11 cellular contexts compared by ENCODE assay signal in the genomic region with DNA sequence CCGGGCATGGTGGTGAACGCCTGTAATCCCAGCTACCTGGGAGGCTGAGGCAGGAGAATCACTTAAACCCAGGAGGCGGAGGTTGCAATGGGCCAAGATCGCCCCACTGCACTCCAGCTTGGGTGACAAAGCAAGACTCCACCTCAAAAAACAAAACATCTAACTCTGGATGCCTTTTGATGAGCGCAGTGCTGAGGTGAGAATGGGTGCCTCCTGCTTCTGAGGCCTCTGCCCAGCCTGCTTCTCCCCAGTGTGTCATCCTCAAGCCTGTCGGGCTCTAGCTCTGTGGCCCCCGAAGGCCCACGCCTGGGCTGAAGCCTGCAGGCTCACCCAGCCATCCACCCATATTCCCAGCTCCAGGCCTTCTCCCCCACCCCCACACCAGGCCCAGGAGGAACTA. TPM values are rescaled to one million over a fixed set of nuclear protein-coding genes. Genes with fewer than 3 reads are reported as not detected.
A peak's percentile ranks its signal among the peaks of the same experiment; 100 is the strongest.
DNase-seq lines count a peak whose midpoint lies in the region; ATAC-seq, FAIRE-seq and TF ChIP-seq lines count a peak whose summit lies in the region.
"Had no signal": no experiment of that assay in that cellular context is flagged by ENCODE, and none has a peak within 500 bp of the region (broad histone marks: within the 10 kb centered on the region; RNA-seq: fewer than 3 reads in every experiment).

No MANE protein-coding gene starts in this region.

- no peaks in the 10 kb centered on the region for H3K9me3 ChIP-seq in mammary epithelial cell (replicated peaks; ENCODE audit: insufficient read depth, low read length)
- no peaks in the 10 kb centered on the region for H3K9me3 ChIP-seq in K562 (replicated peaks; ENCODE audit: control insufficient read depth, insufficient read depth, low read depth, low read length)
- H3K9me3 ChIP-seq in naive thymus-derived CD4-positive, alpha-beta T cell (ENCODE audit: control insufficient read depth in 2 of 3, low read length in 3 of 3) = no peaks in the 10 kb centered on the region
- H3K9me3 ChIP-seq in upper lobe of right lung = no peaks in the 10 kb centered on the region
- H3K9me3 ChIP-seq: ovary, testis had no signal

- no peak overlapping the region for H3K4me3 ChIP-seq in mammary epithelial cell (replicated peaks in 1 of 3; ENCODE audit: insufficient read depth in 1 of 3, low read depth in 2 of 3, low read length in 3 of 3)
- H3K4me3 ChIP-seq in K562 = no peak overlapping the region
- H3K4me3 ChIP-seq in naive thymus-derived CD4-positive, alpha-beta T cell (ENCODE audit: low read length) = no peak overlapping the region
- no peak overlapping the region for H3K4me3 ChIP-seq in upper lobe of right lung
- H3K4me3 ChIP-seq: ovary, testis had no signal

- TF ChIP-seq POLR2A in K562 (conservative IDR thresholded peaks at IDR 0.05) = no peak

- ATAC-seq in K562 = no peak
- ATAC-seq in naive thymus-derived CD4-positive, alpha-beta T cell = peak; percentile 1
- ATAC-seq in upper lobe of right lung = no peak
- ATAC-seq in HG02798 (IDR thresholded peaks at IDR 0.05; ENCODE audit: poor library complexity, unreplicated experiment) = no peak

- H4K20me1 ChIP-seq in mammary epithelial cell (ENCODE audit: insufficient read depth, low read length) = no peaks in the 10 kb centered on the region
- H4K20me1 ChIP-seq in K562 (replicated peaks; ENCODE audit: control insufficient read depth, insufficient read depth, low read length) = no peaks in the 10 kb centered on the region

- H3K4me3 Mint-ChIP-seq in MCF 10A (ENCODE audit: unreplicated experiment) = no peak overlapping the region
- peak overlapping the region in 5 of 10 donors; percentile 9 to 64 (median 45) for H3K4me3 Mint-ChIP-seq in naive thymus-derived CD4-positive, alpha-beta T cell

- H3K4me1 Mint-ChIP-seq in MCF 10A (ENCODE audit: insufficient read depth, unreplicated experiment) = peaks cover 51% of the 10 kb centered on the region
- peaks cover 15 to 36% (median 25%) of the 10 kb centered on the region in 7 donors for H3K4me1 Mint-ChIP-seq in naive thymus-derived CD4-positive, alpha-beta T cell

- H3K27ac Mint-ChIP-seq in MCF 10A (ENCODE audit: low read depth, unreplicated experiment) = peak overlapping the region; percentile 68
- peak overlapping the region in 8 of 9 donors; percentile 62 to 93 (median 82) for H3K27ac Mint-ChIP-seq in naive thymus-derived CD4-positive, alpha-beta T cell

- H3K4me2 ChIP-seq in mammary epithelial cell (ENCODE audit: insufficient read depth, low read depth, low read length) (no peak overlapping the region), K562 (ENCODE audit: insufficient read depth, low read length) (no peak overlapping the region; the same call in 1 of the 2 replicates)

- no peak overlapping the region for H3K9ac ChIP-seq in mammary epithelial cell (ENCODE audit: insufficient read depth, low read length)
- peak overlapping the region in 1 of 2 experiments; percentile 86; a peak in 3 of 4 replicates for H3K9ac ChIP-seq in K562 (ENCODE audit: insufficient read depth in 1 of 2, low read depth in 2 of 2, low read length in 2 of 2)

- in situ Hi-C loops in mammary epithelial cell (cut with MboI; ENCODE audit: low sequenced_read_pairs in 2 of 2) = no loop called here
- in situ Hi-C loops in K562 (cut with MboI) = no loop called here

- H3K36me3 Mint-ChIP-seq in MCF 10A (ENCODE audit: insufficient read depth, unreplicated experiment) = peaks cover 4% of the 10 kb centered on the region
- H3K36me3 Mint-ChIP-seq in naive thymus-derived CD4-positive, alpha-beta T cell = peaks cover 0 to 10% (median 0%) of the 10 kb centered on the region in 5 donors

- dilution Hi-C loops in mammary epithelial cell (cut with HindIII; ENCODE audit: low sequenced_read_pairs) = no loop called here

- no TSS peak for BruUV-seq in MCF 10A (replicated peaks; lab: Mats Ljungman, UMichigan)
- BruUV-seq in mammary epithelial cell (replicated peaks; lab: Mats Ljungman, UMichigan) = no TSS peak
- BruUV-seq in K562 (replicated peaks; lab: Mats Ljungman, UMichigan) = no TSS peak

- H3K27me3 ChIP-seq in mammary epithelial cell (ENCODE audit: insufficient read depth, low read length) = no peaks in the 10 kb centered on the region
- no peaks in the 10 kb centered on the region for H3K27me3 ChIP-seq in K562 (ENCODE audit: control insufficient read depth in 2 of 2, insufficient read depth in 2 of 2, low read length in 2 of 2)
- no peaks in the 10 kb centered on the region for H3K27me3 ChIP-seq in naive thymus-derived CD4-positive, alpha-beta T cell (ENCODE audit: control insufficient read depth in 2 of 2, insufficient read depth in 2 of 2, low read length in 2 of 2)
- no peaks in the 10 kb centered on the region for H3K27me3 ChIP-seq in upper lobe of right lung
- H3K27me3 ChIP-seq: ovary, testis had no signal

- TF ChIP-seq RAD21 in K562 (CRISPR knock-in tag; conservative IDR thresholded peaks at IDR 0.05 in 1 of 2, IDR thresholded peaks at IDR 0.05 in 1 of 2) = no peak

- CTCF ChIA-PET in MCF 10A (lab: Yijun Ruan, JAX) = interaction anchor here (0.6 to 2.2 kb wide), 7 partner anchors 9 to 74 kb away, joined by 3 to 10 read pairs (median 4); no protein-coding TSS in a partner anchor
- CTCF ChIA-PET in mammary epithelial cell (lab: Charles Lee; ENCODE audit: low non-redundant PET) = no interaction called here
- CTCF ChIA-PET in K562 (lab: Yijun Ruan, JAX; ENCODE audit: low intra/inter-chr PET ratio) = no interaction called here
- CTCF ChIA-PET in naive thymus-derived CD4-positive, alpha-beta T cell (lab: Charles Lee) = interaction anchor here (1.4 kb wide), 1 partner anchor 75 kb away, joined by 6 read pairs; no protein-coding TSS in a partner anchor

- H3K27me3 Mint-ChIP-seq in MCF 10A (ENCODE audit: insufficient read depth, unreplicated experiment) = no peaks in the 10 kb centered on the region
- H3K27me3 Mint-ChIP-seq in naive thymus-derived CD4-positive, alpha-beta T cell = no peaks in the 10 kb centered on the region

- TF ChIP-seq CTCF in MCF 10A (IDR thresholded peaks at IDR 0.05; ENCODE audit: unreplicated experiment) (no peak), mammary epithelial cell (conservative IDR thresholded peaks at IDR 0.05 in 1 of 2, IDR thresholded peaks at IDR 0.05 in 1 of 2; ENCODE audit: extremely low read depth in 1 of 2, insufficient read depth in 1 of 2, low read depth in 1 of 2, low read length in 2 of 2) (no peak), K562 (IDR thresholded peaks at IDR 0.05 in 2 of 3, conservative IDR thresholded peaks at IDR 0.05 in 1 of 3; ENCODE audit: insufficient read depth in 2 of 3, low read depth in 1 of 3, low read length in 3 of 3) (no peak), upper lobe of right lung (IDR thresholded peaks at IDR 0.05) (no peak)

- H3K36me3 ChIP-seq in mammary epithelial cell (ENCODE audit: insufficient read depth, low read length) = no peaks in the 10 kb centered on the region
- H3K36me3 ChIP-seq in K562 (ENCODE audit: control insufficient read depth, insufficient read depth, low read length) = peaks cover 25% of the 10 kb centered on the region; the same call in 1 of the 3 replicates
- peaks cover 0 to 25% (median 0%) of the 10 kb centered on the region in 3 experiments for H3K36me3 ChIP-seq in naive thymus-derived CD4-positive, alpha-beta T cell (ENCODE audit: control insufficient read depth in 2 of 3, insufficient read depth in 3 of 3, low read length in 3 of 3)
- H3K36me3 ChIP-seq in upper lobe of right lung = peaks cover 11% of the 10 kb centered on the region
- H3K36me3 ChIP-seq: ovary had no signal

- H3K4me1 ChIP-seq in mammary epithelial cell (ENCODE audit: insufficient read depth, low read length) = peaks cover 81% of the 10 kb centered on the region
- H3K4me1 ChIP-seq in K562 (replicated peaks in 1 of 2; ENCODE audit: control insufficient read depth in 2 of 2, insufficient read depth in 2 of 2, low read length in 2 of 2) = peaks cover 25 to 79% of the 10 kb centered on the region in 2 experiments
- peaks cover 0 to 17% of the 10 kb centered on the region in 2 donors for H3K4me1 ChIP-seq in naive thymus-derived CD4-positive, alpha-beta T cell (ENCODE audit: control insufficient read depth in 2 of 2, insufficient read depth in 2 of 2, low read length in 2 of 2)
- peaks cover 65% of the 10 kb centered on the region for H3K4me1 ChIP-seq in upper lobe of right lung

- H2AFZ ChIP-seq in mammary epithelial cell (ENCODE audit: low read depth, low read length) (no peak overlapping the region), K562 (ENCODE audit: low read depth, low read length) (no peak overlapping the region; the same call in 1 of the 2 replicates)

- H3K9me3 Mint-ChIP-seq in MCF 10A (ENCODE audit: unreplicated experiment) = no peaks in the 10 kb centered on the region
- H3K9me3 Mint-ChIP-seq in naive thymus-derived CD4-positive, alpha-beta T cell = no peaks in the 10 kb centered on the region

- DNase-seq in MCF 10A (ENCODE audit: unreplicated experiment) = no peak
- DNase-seq in mammary epithelial cell = no peak
- no peak for DNase-seq in K562 (ENCODE audit: extremely low read depth in 1 of 4, low spot score in 3 of 4)
- DNase-seq in naive thymus-derived CD4-positive, alpha-beta T cell = no peak
- no peak for DNase-seq in upper lobe of right lung
- no peak for DNase-seq in SKM-1 treated with dmso at 0.1 percent for 144 hours (lab: John Stamatoyannopoulos, UW; ENCODE audit: unreplicated experiment)
- DNase-seq in activated gamma-delta T cell (lab: John Stamatoyannopoulos, UW) = no peak
- DNase-seq: ovary had no signal

- intact Hi-C loops in MCF 10A (cut with micrococcal nuclease) (no loop called here), mammary epithelial cell (cut with micrococcal nuclease) (no loop called here), K562 (cut with micrococcal nuclease) (no loop called here), upper lobe of right lung (cut with DNase I) (no loop called here)
- intact Hi-C loops in naive thymus-derived CD4-positive, alpha-beta T cell (cut with micrococcal nuclease) = loop anchor here (2.0 to 5.0 kb wide), 2 partner anchors 40 to 76 kb away; no protein-coding TSS in a partner anchor

- H3K79me2 ChIP-seq in mammary epithelial cell (ENCODE audit: insufficient read depth, low read length) (no peaks in the 10 kb centered on the region), K562 (ENCODE audit: control insufficient read depth, insufficient read depth, low read length) (no peaks in the 10 kb centered on the region)

- no peak for TF ChIP-seq EP300 in K562 (IDR thresholded peaks at IDR 0.05; ENCODE audit: low read length)

- peak; percentile 58 for FAIRE-seq in K562 (lab: Jason Lieb, UNC)

- POLR2A ChIA-PET in MCF 10A (lab: Yijun Ruan, JAX) (interaction anchor here (0.6 to 3.0 kb wide), 8 partner anchors 9 to 111 kb away, joined by 3 to 20 read pairs (median 4); partner anchors contain the start of gene MTSS2), K562 (lab: Yijun Ruan, JAX) (interaction anchor here (1.1 to 1.7 kb wide), 3 partner anchors 8 to 24 kb away, joined by 3 to 10 read pairs (median 3); no protein-coding TSS in a partner anchor)
- POLR2A ChIA-PET in naive thymus-derived CD4-positive, alpha-beta T cell (lab: Charles Lee) = interaction anchor here (0.7 to 2.3 kb wide), 5 partner anchors 9 to 1276 kb away, joined by 3 to 14 read pairs (median 4); no protein-coding TSS in a partner anchor

- 91% methylated on average over 4 of the region's 8 CpGs for WGBS in mammary epithelial cell (ENCODE audit: low coverage, missing lambda C conversion rate)
- 57% methylated on average over 8 of the region's 8 CpGs for WGBS in K562 (ENCODE audit: insufficient coverage, low coverage, missing lambda C conversion rate)

- H3K27ac ChIP-seq in mammary epithelial cell (ENCODE audit: insufficient read depth, low read depth, low read length) = no peak overlapping the region
- H3K27ac ChIP-seq in K562 (ENCODE audit: extremely low read depth, low read depth, low read length) = peak overlapping the region; percentile 85; the same call in 2 of the 3 replicates
- peak overlapping the region; percentile 31 for H3K27ac ChIP-seq in naive thymus-derived CD4-positive, alpha-beta T cell (ENCODE audit: low read depth, low read length)
- H3K27ac ChIP-seq in upper lobe of right lung = peak overlapping the region; percentile 60
- H3K27ac ChIP-seq: ovary, testis had no signal

- no peaks in the 10 kb centered on the region for H3K9me1 ChIP-seq in K562 (ENCODE audit: control insufficient read depth, insufficient read depth, low read length)

RNA-seq across cellular contexts. Expression of gene MTSS2, which starts 10.5 kb away (rescaled TPM):
- total RNA-seq in MCF 10A (2022) (75.8 and 78.7 TPM in 2 replicates), mammary epithelial cell (10 to 100 TPM; 25.8 to 42.9 TPM), K562 (2014; rRNA removed) (15.4 and 22.4 TPM in 2 replicates), K562 (2014; rRNA removed; fragmentation: Illumina TruSeq; extraction: Trizol) (4.8 and 9.1 TPM in 2 replicates), K562 (2015; rRNA removed; fragmentation: Illumina TruSeq; extraction: Trizol) (20.6 and 24.2 TPM in 2 replicates), K562 (2021) (51.2 and 60.3 TPM in 2 replicates), upper lobe of right lung (81.3 TPM)
- polyA plus RNA-seq in mammary epithelial cell (46.7 TPM), K562 (2011; rRNA removed) (16.9 and 21.5 TPM in 2 replicates), K562 (2014; fragmentation: Illumina TruSeq; extraction: Trizol) (36.2 and 45.7 TPM in 2 replicates), K562 (2014; fragmentation: Nextera tagmentation; extraction: Ambion mirVana) (under 1 TPM; 0.11 to 0.32 TPM), K562 (2014; rRNA removed) (31.1 and 46.9 TPM in 2 replicates)
- 28.8 TPM for polyA minus RNA-seq in mammary epithelial cell
- 15.0 and 50.2 TPM in 2 replicates for total RNA-seq in K562 (2011; cell fraction: chromatin; rRNA removed; ENCODE audit: low replicate concordance)
- total RNA-seq in K562 (2011; cell fraction: nucleolus; rRNA removed) = 41.7 and 44.2 TPM in 2 replicates
- total RNA-seq in K562 (2011; cell fraction: nucleoplasm; rRNA removed) = 20.2 and 24.3 TPM in 2 replicates
- polyA plus RNA-seq in K562 (2011; cell fraction: cytosol; rRNA removed) = 13.3 and 40.6 TPM in 2 replicates
- polyA plus RNA-seq in K562 (2011; cell fraction: nucleus; rRNA removed) = 40.9 and 91.6 TPM in 2 replicates
- polyA plus RNA-seq in K562 (2012) = 55.8 and 57.7 TPM in 2 replicates
- 6.7 and 12.5 TPM in 2 replicates for polyA minus RNA-seq in K562 (2011; rRNA and poly(A)+ RNA removed)
- polyA minus RNA-seq in K562 (2011; cell fraction: cytosol; rRNA and poly(A)+ RNA removed) = 27.2 and 41.8 TPM in 2 replicates
- polyA minus RNA-seq in K562 (2011; cell fraction: nucleus; rRNA and poly(A)+ RNA removed) = 20.1 and 25.2 TPM in 2 replicates
- total RNA-seq in naive thymus-derived CD4-positive, alpha-beta T cell = 10 to 100 TPM in 3 of 5 experiments, 1 to 10 TPM in 2; 1.4 to 16.7 (median 11.5) TPM
- not detected for polyA plus RNA-seq in naive thymus-derived CD4-positive, alpha-beta T cell

RNA-seq across cellular contexts. Expression of gene IL34, which starts 50.0 kb away (rescaled TPM):
- not detected in 2 replicates for total RNA-seq in MCF 10A (2022)
- total RNA-seq in mammary epithelial cell = 10 to 100 TPM in 1 of 2 donors, under 1 TPM in 1; 0.49 to 42.7 TPM
- polyA plus RNA-seq in mammary epithelial cell = 0.84 TPM
- 2.3 TPM for polyA minus RNA-seq in mammary epithelial cell
- total RNA-seq in K562 (2011; cell fraction: chromatin; rRNA removed; ENCODE audit: low replicate concordance) = 0.44 TPM in 1 of 2 replicates, not detected in the other
- not detected in 2 replicates for total RNA-seq in K562 (2011; cell fraction: nucleolus; rRNA removed)
- total RNA-seq in K562 (2011; cell fraction: nucleoplasm; rRNA removed) = not detected in 2 replicates
- 0.20 TPM in 1 of 2 replicates, not detected in the other for total RNA-seq in K562 (2014; rRNA removed)
- total RNA-seq in K562 (2014; rRNA removed; fragmentation: Illumina TruSeq; extraction: Trizol) = not detected in 2 replicates
- total RNA-seq in K562 (2015; rRNA removed; fragmentation: Illumina TruSeq; extraction: Trizol) = 0.18 TPM in 1 of 2 replicates, not detected in the other
- total RNA-seq in K562 (2021) = 0.25 TPM in 1 of 2 replicates, not detected in the other
- 0.10 TPM in 1 of 2 replicates, not detected in the other for polyA plus RNA-seq in K562 (2011; rRNA removed)
- polyA plus RNA-seq in K562 (2011; cell fraction: cytosol; rRNA removed) = 0.16 and 0.49 TPM in 2 replicates
- polyA plus RNA-seq in K562 (2011; cell fraction: nucleus; rRNA removed) = 0.20 and 0.32 TPM in 2 replicates
- polyA plus RNA-seq in K562 (2012) = 0.39 and 0.44 TPM in 2 replicates
- polyA plus RNA-seq in K562 (2014; fragmentation: Illumina TruSeq; extraction: Trizol) = 0.58 TPM in 1 of 2 replicates, not detected in the other
- polyA plus RNA-seq in K562 (2014; fragmentation: Nextera tagmentation; extraction: Ambion mirVana) = not detected
- polyA plus RNA-seq in K562 (2014; rRNA removed) = 0.07 and 0.18 TPM in 2 replicates
- polyA minus RNA-seq in K562 (2011; rRNA and poly(A)+ RNA removed) = not detected in 2 replicates
- not detected in 2 replicates for polyA minus RNA-seq in K562 (2011; cell fraction: cytosol; rRNA and poly(A)+ RNA removed)
- polyA minus RNA-seq in K562 (2011; cell fraction: nucleus; rRNA and poly(A)+ RNA removed) = not detected in 2 replicates
- 1 to 10 TPM in 1 of 5 experiments, under 1 TPM in 2, not detected in 2; 0.38 to 1.1 (median 0.50) TPM for total RNA-seq in naive thymus-derived CD4-positive, alpha-beta T cell
- polyA plus RNA-seq in naive thymus-derived CD4-positive, alpha-beta T cell = not detected
- 3.3 TPM for total RNA-seq in upper lobe of right lung
- total RNA-seq: OCI-LY7 had no signal

Comparison
In these comparisons a context has a peak if more than half of its experiments do, and no peak if none do; other contexts are left out.
1. CTCF ChIA-PET loops: an anchor here in MCF 10A (0.6 to 2.2 kb wide) and naive thymus-derived CD4-positive, alpha-beta T cell (1.4 kb wide); none called in mammary epithelial cell and K562.
2. intact Hi-C loops: an anchor here in naive thymus-derived CD4-positive, alpha-beta T cell (2.0 to 5.0 kb wide); none called in MCF 10A, mammary epithelial cell, K562 and upper lobe of right lung.